27 cellular contexts compared by ENCODE assay signal in genomic region chr5:176190886-176191755, GRCh38.
"Had no signal": no experiment of that assay in that cellular context is flagged by ENCODE, and none has a peak within 500 bp of the region (broad histone marks: within the 10 kb centered on the region; RNA-seq: fewer than 3 reads in every experiment).

No MANE protein-coding gene starts in this region.

- ATAC-seq: heart left ventricle; mucosa of descending colon; naive thymus-derived CD4-positive, alpha-beta T cell; natural killer cell treated with Interleukin-12 subunit alpha and Interleukin-12 subunit beta and Interleukin-15 and Interleukin-18, amount 100 ng/mL, for 72 hours; psoas muscle; right lobe of liver; stimulated activated memory B cell treated with anti-CD40 and anti-IgM and Interleukin-4, amounts not matched to agents 10 μg/mL and 1 μg/mL and 100 μg/mL, for 72 hours; stimulated activated naive CD8-positive, alpha-beta T cell treated with anti-CD3 and anti-CD28 coated beads, Interleukin-15, amount 100 ng/mL, for 72 hours had no signal

- H3K4me2 ChIP-seq: hepatocyte, smooth muscle cell had no signal

- H3K36me3 Mint-ChIP-seq: naive thymus-derived CD4-positive, alpha-beta T cell; natural killer cell treated with Interleukin-12 subunit alpha and Interleukin-12 subunit beta and Interleukin-15 and Interleukin-18, amount 100 ng/mL, for 72 hours; stimulated activated memory B cell treated with anti-CD40 and anti-IgM and Interleukin-4, amounts not matched to agents 10 μg/mL and 1 μg/mL and 100 μg/mL, for 72 hours had no signal

- H3K4me1 ChIP-seq: psoas muscle, right lobe of liver, uterus had no signal

- H3K9me3 Mint-ChIP-seq: naive thymus-derived CD4-positive, alpha-beta T cell; natural killer cell treated with Interleukin-12 subunit alpha and Interleukin-12 subunit beta and Interleukin-15 and Interleukin-18, amount 100 ng/mL, for 72 hours; stimulated activated memory B cell treated with anti-CD40 and anti-IgM and Interleukin-4, amounts not matched to agents 10 μg/mL and 1 μg/mL and 100 μg/mL, for 72 hours; stimulated activated naive CD8-positive, alpha-beta T cell treated with anti-CD3 and anti-CD28 coated beads, Interleukin-15, amount 100 ng/mL, for 72 hours had no signal

- H3K27me3 ChIP-seq: hepatocyte, ovary, right lobe of liver, testis, thyroid gland, uterus had no signal

- H3K79me2 ChIP-seq: hepatocyte had no signal

- H3K36me3 ChIP-seq: heart left ventricle, left ventricle myocardium inferior, ovary, right lobe of liver, thyroid gland, transverse colon, uterus had no signal

- H3K4me3 ChIP-seq: heart left ventricle, hepatocyte, left ventricle myocardium inferior, lung, mucosa of descending colon, ovary, psoas muscle, right lobe of liver, smooth muscle cell, testis, thyroid gland, transverse colon, uterus had no signal

- H3K27ac ChIP-seq: heart left ventricle, hepatocyte, left ventricle myocardium inferior, psoas muscle, right lobe of liver, thyroid gland, transverse colon, uterus had no signal

- DNase-seq: heart left ventricle; left ventricle myocardium inferior; mesendoderm; midbrain; mucosa of descending colon; naive thymus-derived CD4-positive, alpha-beta T cell; nucleus accumbens; ovary; posterior cingulate gyrus; psoas muscle; right lobe of liver; stimulated activated CD4-positive, alpha-beta T cell treated with anti-CD3 and anti-CD28 coated beads, Interleukin-1b, Interleukin-23, amount 100 ng/mL, for 48 hours; stimulated activated CD4-positive, alpha-beta T cell treated with anti-CD3 and anti-CD28 coated beads, Interleukin-2, amount 100 ng/mL, for 48 hours; stimulated activated CD4-positive, alpha-beta T cell treated with anti-CD3 and anti-CD28 coated beads, Interleukin-4, amount 100 ng/mL, for 4 hours; stimulated activated CD8-positive, alpha-beta memory T cell treated with anti-CD3 and anti-CD28 coated beads, Interleukin-4, amount 100 ng/mL, for 48 hours; stimulated activated naive CD4-positive, alpha-beta T cell treated with Interleukin-2 at 50 U/mL for 16 hours; stimulated activated naive CD8-positive, alpha-beta T cell treated with anti-CD3 and anti-CD28 coated beads, Interleukin-15, amount 100 ng/mL, for 72 hours; substantia nigra; testis; thyroid gland; transverse colon; uterus had no signal

- H2AFZ ChIP-seq: hepatocyte had no signal

- H3K9me3 ChIP-seq: heart left ventricle, left ventricle myocardium inferior, mucosa of descending colon, ovary, psoas muscle, right lobe of liver, testis, thyroid gland, transverse colon, uterus had no signal

- H3K4me3 Mint-ChIP-seq: naive thymus-derived CD4-positive, alpha-beta T cell; natural killer cell treated with Interleukin-12 subunit alpha and Interleukin-12 subunit beta and Interleukin-15 and Interleukin-18, amount 100 ng/mL, for 72 hours; stimulated activated memory B cell treated with anti-CD40 and anti-IgM and Interleukin-4, amounts not matched to agents 10 μg/mL and 1 μg/mL and 100 μg/mL, for 72 hours; stimulated activated naive CD8-positive, alpha-beta T cell treated with anti-CD3 and anti-CD28 coated beads, Interleukin-15, amount 100 ng/mL, for 72 hours had no signal

- H3K27ac Mint-ChIP-seq: naive thymus-derived CD4-positive, alpha-beta T cell; natural killer cell treated with Interleukin-12 subunit alpha and Interleukin-12 subunit beta and Interleukin-15 and Interleukin-18, amount 100 ng/mL, for 72 hours; stimulated activated memory B cell treated with anti-CD40 and anti-IgM and Interleukin-4, amounts not matched to agents 10 μg/mL and 1 μg/mL and 100 μg/mL, for 72 hours; stimulated activated naive CD8-positive, alpha-beta T cell treated with anti-CD3 and anti-CD28 coated beads, Interleukin-15, amount 100 ng/mL, for 72 hours had no signal
